ENCODE assay signal across 36 cellular contexts in the genomic region with DNA sequence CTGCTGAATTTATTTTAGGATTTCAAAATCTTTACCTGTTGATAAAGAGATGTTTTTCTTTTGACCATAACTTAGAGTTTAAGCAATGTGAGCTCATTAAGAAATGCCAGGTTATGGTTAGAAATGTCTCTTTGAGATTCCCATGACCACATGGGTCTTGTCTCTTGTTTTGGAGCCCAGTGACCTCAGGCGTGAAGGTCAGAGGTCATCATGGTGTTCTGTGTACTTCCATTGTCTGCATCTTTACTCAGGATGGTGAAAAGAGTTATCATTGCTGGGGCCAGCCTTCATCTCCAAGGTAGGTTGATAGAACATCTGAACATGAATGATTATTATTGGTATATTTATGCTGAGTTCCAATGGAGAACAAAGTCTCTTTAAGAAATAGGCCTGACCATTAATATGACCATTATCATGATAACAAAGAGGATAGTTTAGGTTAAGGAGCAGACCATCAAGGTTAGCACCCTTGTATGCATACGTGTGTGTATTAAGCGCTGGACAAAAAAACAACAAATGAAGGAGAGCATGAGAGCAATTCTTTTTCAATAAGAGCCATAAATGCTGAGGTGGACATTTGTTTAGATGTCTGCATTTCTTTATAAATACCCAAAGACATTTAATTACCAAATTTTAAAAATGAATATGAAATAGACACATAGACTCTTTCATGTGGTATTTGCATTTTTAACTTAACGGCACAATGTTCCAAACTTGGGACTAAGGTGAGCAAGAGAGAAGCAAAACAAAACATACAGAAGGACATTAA.
"Had no signal": no experiment of that assay in that cellular context is flagged by ENCODE, and none has a peak within 500 bp of the region (broad histone marks: within the 10 kb centered on the region; RNA-seq: fewer than 3 reads in every experiment).

No MANE protein-coding gene starts in this region.

- H3K27ac ChIP-seq: adrenal gland, body of pancreas, brain microvascular endothelial cell, breast epithelium, VCaP had no signal

- H3K27ac Mint-ChIP-seq: activated B cell treated with CpG ODN at 0.5 μM for 24 hours; activated CD4-positive, alpha-beta memory T cell treated with anti-CD3 and anti-CD28 coated beads for 36 hours; activated CD4-positive, alpha-beta T cell treated with anti-CD3 and anti-CD28 coated beads, Interleukin-2, amount 10 ng/mL, durations not matched to agents 24 days and 14 days; activated CD8-positive, alpha-beta T cell treated with anti-CD3 and anti-CD28 coated beads for 36 hours; activated naive CD4-positive, alpha-beta T cell treated with anti-CD3 and anti-CD28 coated beads for 36 hours; activated naive CD4-positive, alpha-beta T cell treated with anti-CD3 and anti-CD28 coated beads, Interleukin-2, amount 50 U/mL, for 72 hours; activated naive CD8-positive, alpha-beta T cell treated with anti-CD3 and anti-CD28 coated beads for 36 hours; activated T-cell treated with anti-CD3 and anti-CD28 coated beads, Interleukin-2, amount 50 U/mL, for 72 hours; activated T-helper 1 cell treated with anti-CD3 and anti-CD28 coated beads, Interleukin-12 subunit alpha, Interleukin-12 subunit beta, Interleukin-2, Interleukin-4 antibody, amounts not matched to agents 30 ng/mL and 10 ng/mL and 1 ng/mL, durations not matched to agents 14 hours and 24 hours and 36 hours; activated T-helper 17 cell treated with anti-CD3 and anti-CD28 coated beads, Interleukin-2, amount 50 U/mL, for 72 hours; T-helper 1 cell treated with Interleukin-12 subunit alpha and Interleukin-12 subunit beta and Interleukin-4 antibody, amounts not matched to agents 30 μg/mL and 1 μg/mL, for 36 hours; T-helper 2 cell treated with Interferon-gamma antibody and Interleukin-4, amounts not matched to agents 5 μg/mL and 100 μg/mL, for 36 hours had no signal

- H3K27me3 ChIP-seq: adrenal gland, body of pancreas, brain microvascular endothelial cell, breast epithelium had no signal

- H3K4me3 ChIP-seq: adrenal gland, body of pancreas, breast epithelium had no signal

- DNase-seq: activated B cell treated with CpG ODN at 0.5 μM for 24 hours; activated CD4-positive, alpha-beta memory T cell treated with anti-CD3 and anti-CD28 coated beads for 36 hours; activated CD4-positive, alpha-beta T cell treated with anti-CD3 and anti-CD28 coated beads for 4 hours; activated CD4-positive, alpha-beta T cell treated with anti-CD3 and anti-CD28 coated beads, Interleukin-2, amount 10 ng/mL, durations not matched to agents 24 days and 14 days; activated CD4-positive, alpha-beta T cell treated with anti-CD3 and anti-CD28 coated beads, Interleukin-2, amount 50 U/mL, for 1 hour; activated CD4-positive, alpha-beta T cell treated with anti-CD3 and anti-CD28 coated beads, Interleukin-2, amount 50 U/mL, for 4 hours; activated CD4-positive, CD25-positive, alpha-beta regulatory T cell treated with anti-CD3 and anti-CD28 coated beads, Interleukin-2, amount 50 U/mL, for 72 hours; activated CD8-positive, alpha-beta memory T cell treated with anti-CD3 and anti-CD28 coated beads, Interleukin-2, amount 50 U/mL, for 4 hours; activated CD8-positive, alpha-beta T cell treated with anti-CD3 and anti-CD28 coated beads for 36 hours; activated effector memory CD4-positive, alpha-beta T cell treated with anti-CD3 and anti-CD28 coated beads, Interleukin-2, amount 50 U/mL, for 16 hours; activated gamma-delta T cell treated with Interleukin-2 at 50 U/mL for 16 hours; activated naive CD4-positive, alpha-beta T cell; activated naive CD4-positive, alpha-beta T cell treated with anti-CD3 and anti-CD28 coated beads for 36 hours; activated naive CD4-positive, alpha-beta T cell treated with anti-CD3 and anti-CD28 coated beads, Interleukin-2, amount 50 U/mL, for 16 hours; activated naive CD8-positive, alpha-beta T cell treated with anti-CD3 and anti-CD28 coated beads for 36 hours; activated T-cell treated with anti-CD3 and anti-CD28 coated beads for 4 hours; activated T-cell treated with anti-CD3 and anti-CD28 coated beads, Interleukin-2, amount 50 U/mL, for 1 hour; activated T-cell treated with anti-CD3 and anti-CD28 coated beads, Interleukin-2, amount 50 U/mL, for 4 hours; activated T-cell treated with anti-CD3 and anti-CD28 coated beads, Interleukin-2, amount 50 U/mL, for 72 hours; adrenal gland; amniotic stem cell; aorta; body of pancreas; brain microvascular endothelial cell; central memory CD4-positive, alpha-beta T cell; T-helper 2 cell; T-helper 9 cell had no signal

- H3K4me1 ChIP-seq: adrenal gland, body of pancreas, breast epithelium had no signal

- H3K4me3 Mint-ChIP-seq: activated B cell treated with CpG ODN at 0.5 μM for 24 hours; activated CD4-positive, alpha-beta memory T cell treated with anti-CD3 and anti-CD28 coated beads for 36 hours; activated CD4-positive, alpha-beta T cell treated with anti-CD3 and anti-CD28 coated beads, Interleukin-2, amount 10 ng/mL, durations not matched to agents 24 days and 14 days; activated CD8-positive, alpha-beta T cell treated with anti-CD3 and anti-CD28 coated beads for 36 hours; activated naive CD4-positive, alpha-beta T cell treated with anti-CD3 and anti-CD28 coated beads for 36 hours; activated naive CD8-positive, alpha-beta T cell treated with anti-CD3 and anti-CD28 coated beads for 36 hours; activated T-cell treated with anti-CD3 and anti-CD28 coated beads, Interleukin-2, amount 50 U/mL, for 4 hours; activated T-cell treated with anti-CD3 and anti-CD28 coated beads, Interleukin-2, amount 50 U/mL, for 72 hours; activated T-helper 1 cell treated with anti-CD3 and anti-CD28 coated beads, Interleukin-12 subunit alpha, Interleukin-12 subunit beta, Interleukin-2, Interleukin-4 antibody, amounts not matched to agents 30 ng/mL and 10 ng/mL and 1 ng/mL, durations not matched to agents 14 hours and 24 hours and 36 hours; activated T-helper 17 cell treated with anti-CD3 and anti-CD28 coated beads, Interleukin-2, amount 50 U/mL, for 72 hours; T-helper 1 cell treated with Interleukin-12 subunit alpha and Interleukin-12 subunit beta and Interleukin-4 antibody, amounts not matched to agents 30 μg/mL and 1 μg/mL, for 36 hours; T-helper 2 cell treated with Interferon-gamma antibody and Interleukin-4, amounts not matched to agents 5 μg/mL and 100 μg/mL, for 36 hours had no signal

- H3K36me3 ChIP-seq: adrenal gland, brain microvascular endothelial cell, breast epithelium had no signal

- H3K9me3 ChIP-seq: adrenal gland, body of pancreas, breast epithelium had no signal

- FAIRE-seq: astrocyte, TTC549 had no signal

- H3K4me1 Mint-ChIP-seq: activated B cell treated with CpG ODN at 0.5 μM for 24 hours; activated CD4-positive, alpha-beta T cell treated with anti-CD3 and anti-CD28 coated beads, Interleukin-2, amount 10 ng/mL, durations not matched to agents 24 days and 14 days; activated naive CD8-positive, alpha-beta T cell treated with anti-CD3 and anti-CD28 coated beads for 36 hours; activated T-helper 17 cell treated with anti-CD3 and anti-CD28 coated beads, Interleukin-2, amount 50 U/mL, for 72 hours had no signal

- H3K36me3 Mint-ChIP-seq: activated CD4-positive, alpha-beta memory T cell treated with anti-CD3 and anti-CD28 coated beads for 36 hours; activated naive CD4-positive, alpha-beta T cell treated with anti-CD3 and anti-CD28 coated beads, Interleukin-2, amount 50 U/mL, for 72 hours; activated naive CD8-positive, alpha-beta T cell treated with anti-CD3 and anti-CD28 coated beads for 36 hours had no signal

- H3K9me3 Mint-ChIP-seq: activated B cell treated with CpG ODN at 0.5 μM for 24 hours; activated CD4-positive, alpha-beta memory T cell treated with anti-CD3 and anti-CD28 coated beads for 36 hours; activated CD4-positive, alpha-beta T cell treated with anti-CD3 and anti-CD28 coated beads, Interleukin-2, amount 10 ng/mL, durations not matched to agents 24 days and 14 days; activated CD8-positive, alpha-beta T cell treated with anti-CD3 and anti-CD28 coated beads for 36 hours; activated naive CD4-positive, alpha-beta T cell treated with anti-CD3 and anti-CD28 coated beads for 36 hours; activated naive CD4-positive, alpha-beta T cell treated with anti-CD3 and anti-CD28 coated beads, Interleukin-2, amount 50 U/mL, for 72 hours; activated naive CD8-positive, alpha-beta T cell treated with anti-CD3 and anti-CD28 coated beads for 36 hours; activated T-cell treated with anti-CD3 and anti-CD28 coated beads, Interleukin-2, amount 50 U/mL, for 4 hours; activated T-cell treated with anti-CD3 and anti-CD28 coated beads, Interleukin-2, amount 50 U/mL, for 72 hours; activated T-helper 1 cell treated with anti-CD3 and anti-CD28 coated beads, Interleukin-12 subunit alpha, Interleukin-12 subunit beta, Interleukin-2, Interleukin-4 antibody, amounts not matched to agents 30 ng/mL and 10 ng/mL and 1 ng/mL, durations not matched to agents 14 hours and 24 hours and 36 hours; activated T-helper 17 cell treated with anti-CD3 and anti-CD28 coated beads, Interleukin-2, amount 50 U/mL, for 72 hours; T-helper 1 cell treated with Interleukin-12 subunit alpha and Interleukin-12 subunit beta and Interleukin-4 antibody, amounts not matched to agents 30 μg/mL and 1 μg/mL, for 36 hours; T-helper 2 cell treated with Interferon-gamma antibody and Interleukin-4, amounts not matched to agents 5 μg/mL and 100 μg/mL, for 36 hours had no signal

- ATAC-seq: activated CD8-positive, alpha-beta T cell treated with anti-CD3 and anti-CD28 coated beads for 36 hours; activated naive CD4-positive, alpha-beta T cell treated with anti-CD3 and anti-CD28 coated beads, Interleukin-2, amount 50 U/mL, for 72 hours; activated T-cell treated with anti-CD3 and anti-CD28 coated beads, Interleukin-2, amount 50 U/mL, for 4 hours; activated T-cell treated with anti-CD3 and anti-CD28 coated beads, Interleukin-2, amount 50 U/mL, for 72 hours; activated T-helper 17 cell treated with anti-CD3 and anti-CD28 coated beads, Interleukin-2, amount 50 U/mL, for 72 hours; body of pancreas had no signal

- H3K27me3 Mint-ChIP-seq: activated CD4-positive, alpha-beta memory T cell treated with anti-CD3 and anti-CD28 coated beads for 36 hours; activated CD4-positive, alpha-beta T cell treated with anti-CD3 and anti-CD28 coated beads, Interleukin-2, amount 10 ng/mL, durations not matched to agents 24 days and 14 days; activated CD8-positive, alpha-beta T cell treated with anti-CD3 and anti-CD28 coated beads for 36 hours; activated T-helper 17 cell treated with anti-CD3 and anti-CD28 coated beads, Interleukin-2, amount 50 U/mL, for 72 hours had no signal
